ENCODE assay signal across 1 cellular context in the genomic region with DNA sequence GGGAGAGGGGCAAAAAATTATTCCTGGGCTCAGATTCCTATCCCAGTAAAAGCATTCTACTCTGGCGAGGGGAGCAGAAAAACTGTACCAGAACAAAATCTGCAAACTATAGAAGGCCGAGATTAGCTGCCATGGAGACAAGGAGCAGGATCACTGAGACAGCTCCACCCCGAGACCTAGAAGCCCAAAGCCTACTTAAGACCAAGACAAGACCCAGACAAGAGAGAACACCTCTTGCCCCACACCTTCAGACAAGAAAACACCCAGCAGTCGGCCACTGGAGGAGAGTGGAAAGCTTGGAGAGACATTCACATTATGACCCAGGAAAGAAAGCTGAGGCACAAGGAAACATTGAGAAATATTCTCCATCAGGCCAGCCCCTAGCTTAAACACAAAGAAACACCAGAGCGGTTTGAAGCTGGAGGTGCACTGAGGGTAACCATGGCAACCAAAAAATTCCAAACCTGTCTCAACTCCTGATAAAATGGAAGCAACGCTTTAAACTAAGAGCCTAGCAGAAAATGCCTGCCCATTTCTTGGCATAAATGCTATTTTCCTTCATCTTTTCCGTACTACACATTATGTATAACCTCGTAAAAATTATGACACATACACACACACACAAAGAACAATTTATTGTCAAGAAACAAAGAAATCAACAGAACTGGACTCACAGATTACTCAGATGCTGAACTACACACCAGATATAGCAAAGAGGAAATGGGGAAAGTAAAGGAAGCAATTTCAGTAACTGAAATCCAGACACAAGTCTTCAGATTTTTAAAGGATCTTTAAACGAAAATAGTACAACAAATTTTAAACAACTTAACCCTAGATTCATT.
TF ChIP-seq lines count a peak whose summit lies in the region.

No MANE protein-coding gene starts in this region.

TF ChIP-seq in H1, 55 proteins besides CTCF, POLR2A, EP300 and RAD21:
- TF ChIP-seq KDM1A (IDR thresholded peaks at IDR 0.05; ENCODE audit: borderline replicate concordance, low read length) (no peak), NANOG (IDR thresholded peaks at IDR 0.05; ENCODE audit: insufficient read depth, low read depth, low read length, poor library complexity, severe bottlenecking) (no peak), BCL11A (IDR thresholded peaks at IDR 0.05; ENCODE audit: low read depth in 2 of 2, low read length in 2 of 2) (no peak), FOSL1 (IDR thresholded peaks at IDR 0.05; ENCODE audit: insufficient read depth, low read depth, low read length) (no peak), CREB1 (IDR thresholded peaks at IDR 0.05) (no peak), SIN3A (conservative IDR thresholded peaks at IDR 0.05 in 1 of 2, IDR thresholded peaks at IDR 0.05 in 1 of 2; ENCODE audit: low read depth in 1 of 2, low read length in 2 of 2) (no peak), SAP30 (IDR thresholded peaks at IDR 0.05; ENCODE audit: insufficient read depth, insufficient replicate concordance, low read length) (no peak), PHF8 (conservative IDR thresholded peaks at IDR 0.05; ENCODE audit: low read depth, low read length) (no peak), SP2 (IDR thresholded peaks at IDR 0.05; ENCODE audit: low read length) (no peak), TCF12 (IDR thresholded peaks at IDR 0.05; ENCODE audit: low read depth, low read length) (no peak), ASH2L (IDR thresholded peaks at IDR 0.05; ENCODE audit: low read length) (no peak), ZNF274 (IDR thresholded peaks at IDR 0.05; ENCODE audit: borderline replicate concordance, extremely low read depth, low read length) (no peak), HDAC6 (IDR thresholded peaks at IDR 0.05; ENCODE audit: low read depth, low read length) (no peak)
- TF ChIP-seq, protein P1, sequence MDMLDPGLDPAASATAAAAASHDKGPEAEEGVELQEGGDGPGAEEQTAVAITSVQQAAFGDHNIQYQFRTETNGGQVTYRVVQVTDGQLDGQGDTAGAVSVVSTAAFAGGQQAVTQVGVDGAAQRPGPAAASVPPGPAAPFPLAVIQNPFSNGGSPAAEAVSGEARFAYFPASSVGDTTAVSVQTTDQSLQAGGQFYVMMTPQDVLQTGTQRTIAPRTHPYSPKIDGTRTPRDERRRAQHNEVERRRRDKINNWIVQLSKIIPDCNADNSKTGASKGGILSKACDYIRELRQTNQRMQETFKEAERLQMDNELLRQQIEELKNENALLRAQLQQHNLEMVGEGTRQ (IDR thresholded peaks at IDR 0.05; ENCODE audit: low read length), result no peak
